ENCODE assay signal across 25 cellular contexts in the genomic region with DNA sequence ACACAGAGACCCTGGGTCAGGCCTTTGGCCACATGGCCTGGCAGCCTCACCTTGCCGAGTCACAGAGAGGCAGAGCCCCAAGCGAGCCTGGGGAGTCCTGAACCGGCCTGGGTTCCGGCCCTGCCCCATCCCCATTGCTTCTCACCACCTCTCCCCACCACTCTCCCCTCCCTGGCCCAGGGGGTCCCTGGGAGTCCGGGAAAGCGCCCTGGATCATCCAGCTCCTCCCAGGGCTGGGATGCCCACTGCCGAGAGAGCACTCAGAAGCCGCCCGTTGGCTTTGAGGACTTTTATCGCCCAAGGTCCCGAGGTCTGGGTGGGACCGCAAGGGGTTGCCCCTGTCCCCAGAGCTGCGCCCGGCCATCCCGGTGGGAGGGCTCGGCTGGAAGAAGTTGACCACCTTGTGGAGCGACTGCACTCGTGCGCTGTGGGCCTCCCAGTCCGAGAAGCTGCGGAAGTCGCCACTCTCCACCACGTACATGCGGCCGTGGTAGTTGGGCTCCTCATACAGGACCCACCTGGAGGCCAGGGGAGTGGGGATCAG. TPM values are rescaled to one million over a fixed set of nuclear protein-coding genes. Genes with fewer than 3 reads are reported as not detected.
"Had no signal": no experiment of that assay in that cellular context is flagged by ENCODE, and none has a peak within 500 bp of the region (broad histone marks: within the 10 kb centered on the region; RNA-seq: fewer than 3 reads in every experiment).

No MANE protein-coding gene starts in this region.

- DNase-seq: activated CD4-positive, alpha-beta T cell treated with anti-CD3 and anti-CD28 coated beads for 36 hours; activated CD4-positive, CD25-positive, alpha-beta regulatory T cell; activated CD8-positive, alpha-beta memory T cell treated with anti-CD3 and anti-CD28 coated beads, Interleukin-2, amount 50 U/mL, for 4 hours; activated gamma-delta T cell treated with Interleukin-2 at 50 U/mL for 16 hours; activated T-cell treated with anti-CD3 and anti-CD28 coated beads, Interleukin-2, amount 50 U/mL, for 1 hour; endodermal cell; foreskin fibroblast; mesendoderm; naive B cell; occipital lobe; right cardiac atrium; stimulated activated CD4-positive, alpha-beta T cell treated with anti-CD3 and anti-CD28 coated beads, Interleukin-2, amount 100 ng/mL, for 48 hours; stimulated activated naive CD4-positive, alpha-beta T cell treated with Interleukin-2 at 50 U/mL for 16 hours; transverse colon had no signal

- H3K9me3 ChIP-seq: left lung, transverse colon had no signal

- H3K27ac Mint-ChIP-seq: activated T-helper 1 cell treated with anti-CD3 and anti-CD28 coated beads, Interleukin-12 subunit alpha, Interleukin-12 subunit beta, Interleukin-2, Interleukin-4 antibody, amounts not matched to agents 30 ng/mL and 10 ng/mL and 1 ng/mL, durations not matched to agents 14 hours and 24 hours and 36 hours; dendritic cell treated with granulocyte-macrophage colony-stimulating factor and Interleukin-4, amounts not matched to agents 40 ng/mL and 50 ng/mL, for 4 days; endodermal cell had no signal

- H3K36me3 ChIP-seq: left lung, transverse colon had no signal

- ATAC-seq: activated CD4-positive, alpha-beta T cell treated with anti-CD3 and anti-CD28 coated beads for 36 hours; esophagus mucosa; left lung; right cardiac atrium had no signal

- H3K4me3 Mint-ChIP-seq: activated CD4-positive, alpha-beta T cell treated with anti-CD3 and anti-CD28 coated beads for 36 hours; activated T-helper 1 cell treated with anti-CD3 and anti-CD28 coated beads, Interleukin-12 subunit alpha, Interleukin-12 subunit beta, Interleukin-2, Interleukin-4 antibody, amounts not matched to agents 30 ng/mL and 10 ng/mL and 1 ng/mL, durations not matched to agents 14 hours and 24 hours and 36 hours; dendritic cell treated with granulocyte-macrophage colony-stimulating factor and Interleukin-4, amounts not matched to agents 40 ng/mL and 50 ng/mL, for 4 days; endodermal cell; naive B cell; neural crest cell had no signal

- H3K27ac ChIP-seq: left lung, transverse colon had no signal

- H3K4me3 ChIP-seq: left lung, lung, transverse colon had no signal

- H3K27me3 ChIP-seq: transverse colon had no signal

- H3K27me3 Mint-ChIP-seq: activated CD4-positive, alpha-beta T cell treated with anti-CD3 and anti-CD28 coated beads for 36 hours; central memory CD8-positive, alpha-beta T cell had no signal

- H3K9me3 Mint-ChIP-seq: activated naive CD4-positive, alpha-beta T cell treated with anti-CD3 and anti-CD28 coated beads, Interleukin-2, amount 50 U/mL, for 72 hours; activated T-helper 1 cell treated with anti-CD3 and anti-CD28 coated beads, Interleukin-12 subunit alpha, Interleukin-12 subunit beta, Interleukin-2, Interleukin-4 antibody, amounts not matched to agents 30 ng/mL and 10 ng/mL and 1 ng/mL, durations not matched to agents 14 hours and 24 hours and 36 hours; central memory CD8-positive, alpha-beta T cell; dendritic cell treated with granulocyte-macrophage colony-stimulating factor and Interleukin-4, amounts not matched to agents 40 ng/mL and 50 ng/mL, for 4 days; endodermal cell; naive B cell; neural crest cell had no signal

- H3K36me3 Mint-ChIP-seq: activated naive CD4-positive, alpha-beta T cell treated with anti-CD3 and anti-CD28 coated beads, Interleukin-2, amount 50 U/mL, for 72 hours; naive B cell had no signal

RNA-seq across cellular contexts. Expression of gene CRYGN, which starts 8.1 kb away (rescaled TPM):
- total RNA-seq: activated CD8-positive, alpha-beta memory T cell treated with anti-CD3 and anti-CD28 coated beads for 36 hours; activated T-helper 1 cell treated with anti-CD3 and anti-CD28 coated beads, Interleukin-12 subunit alpha, Interleukin-12 subunit beta, Interleukin-2, Interleukin-4 antibody, amounts not matched to agents 30 ng/mL and 10 ng/mL and 1 ng/mL, durations not matched to agents 14 hours and 24 hours and 36 hours; bronchial epithelial cell; esophagus mucosa; left lung; occipital lobe; T-helper 2 cell treated with Interferon-gamma antibody and Interleukin-4, amounts not matched to agents 100 ng/mL and 5 ng/mL, for 36 hours; transverse colon had no signal

RNA-seq across cellular contexts. Expression of gene WDR86, which starts 22.0 kb away (rescaled TPM):
- total RNA-seq: activated CD4-positive, alpha-beta T cell treated with anti-CD3 and anti-CD28 coated beads for 36 hours; activated CD8-positive, alpha-beta memory T cell treated with anti-CD3 and anti-CD28 coated beads for 36 hours; activated naive CD4-positive, alpha-beta T cell treated with anti-CD3 and anti-CD28 coated beads, Interleukin-2, amount 50 U/mL, for 72 hours; activated T-helper 1 cell treated with anti-CD3 and anti-CD28 coated beads, Interleukin-12 subunit alpha, Interleukin-12 subunit beta, Interleukin-2, Interleukin-4 antibody, amounts not matched to agents 30 ng/mL and 10 ng/mL and 1 ng/mL, durations not matched to agents 14 hours and 24 hours and 36 hours; T-helper 2 cell treated with Interferon-gamma antibody and Interleukin-4, amounts not matched to agents 100 ng/mL and 5 ng/mL, for 36 hours had no signal
